In genomic region chr3:139935866-139936817, GRCh38 we compare ENCODE assay signal across 7 cellular contexts. TPM values are rescaled to one million over a fixed set of nuclear protein-coding genes. Genes with fewer than 3 reads are reported as not detected.
A peak's percentile ranks its signal among the peaks of the same experiment; 100 is the strongest.
DNase-seq lines count a peak whose midpoint lies in the region; ATAC-seq, FAIRE-seq and TF ChIP-seq lines count a peak whose summit lies in the region.

No MANE protein-coding gene starts in this region.

- H3K36me3 ChIP-seq in H7 (replicated peaks; ENCODE audit: control insufficient read depth, insufficient read depth, low read length) (no peaks in the 10 kb centered on the region), SK-N-MC (ENCODE audit: insufficient read depth, low read length) (peaks cover 15% of the 10 kb centered on the region), iPS-15b (ENCODE audit: control insufficient read depth, insufficient read depth, low read length) (no peaks in the 10 kb centered on the region), small intestine (ENCODE audit: control insufficient read depth in 2 of 2, insufficient read depth in 2 of 2, low read length in 2 of 2) (no peaks in the 10 kb centered on the region)

- H3K27ac Mint-ChIP-seq in activated T-cell treated with anti-CD3 and anti-CD28 coated beads, Interleukin-2, amount 50 U/mL, for 24 hours, result no peak overlapping the region

- H3K9me3 Mint-ChIP-seq in activated T-cell treated with anti-CD3 and anti-CD28 coated beads, Interleukin-2, amount 50 U/mL, for 24 hours, result no peaks in the 10 kb centered on the region

- H3K9ac ChIP-seq in SK-N-MC (ENCODE audit: insufficient read length) (peak overlapping the region; percentile 69), iPS-15b (ENCODE audit: low read depth, low read length) (no peak overlapping the region)

- H3K4me3 Mint-ChIP-seq in activated T-cell treated with anti-CD3 and anti-CD28 coated beads, Interleukin-2, amount 50 U/mL, for 24 hours, result no peak overlapping the region

- H3K4me1 ChIP-seq in iPS-15b (ENCODE audit: control insufficient read depth, insufficient read depth, low read length) (peaks cover 3% of the 10 kb centered on the region), small intestine (ENCODE audit: control insufficient read depth in 2 of 2, insufficient read depth in 1 of 2, low read depth in 1 of 2, low read length in 1 of 2) (no peaks in the 10 kb centered on the region)

- TF ChIP-seq POLR2A in H54 (IDR thresholded peaks at IDR 0.05; ENCODE audit: low read depth, low read length), result no peak

- FAIRE-seq in small intestine (lab: Jason Lieb, UNC), result no peak
- FAIRE-seq in H54 (lab: Jason Lieb, UNC), result no peak

- H3K36me3 Mint-ChIP-seq in activated T-cell treated with anti-CD3 and anti-CD28 coated beads, Interleukin-2, amount 50 U/mL, for 24 hours (ENCODE audit: low read depth), result no peaks in the 10 kb centered on the region

- peak overlapping the region; percentile 21; the same call in 1 of the 2 replicates for H3K27ac ChIP-seq in SK-N-MC
- H3K27ac ChIP-seq in small intestine (ENCODE audit: low read depth in 1 of 2, low read length in 1 of 2), result no peak overlapping the region

- H3K27me3 ChIP-seq in H7 (ENCODE audit: control insufficient read depth, insufficient read depth, low read length), result peaks cover 36% of the 10 kb centered on the region
- H3K27me3 ChIP-seq in iPS-15b (ENCODE audit: control insufficient read depth, insufficient read depth, low read length), result peaks cover 58% of the 10 kb centered on the region
- H3K27me3 ChIP-seq in small intestine (ENCODE audit: control insufficient read depth in 2 of 2, insufficient read depth in 2 of 2, low read length in 2 of 2), result peaks cover 12% of the 10 kb centered on the region in 2 donors

- ATAC-seq in HG02885 (IDR thresholded peaks at IDR 0.05; ENCODE audit: poor library complexity, unreplicated experiment), result no peak

- H3K9me3 ChIP-seq in SK-N-MC (ENCODE audit: low read depth, low read length), result no peaks in the 10 kb centered on the region
- no peaks in the 10 kb centered on the region for H3K9me3 ChIP-seq in iPS-15b (ENCODE audit: control insufficient read depth, insufficient read depth, low read length)
- H3K9me3 ChIP-seq in small intestine (ENCODE audit: control insufficient read depth, low read depth), result no peaks in the 10 kb centered on the region

- peak; percentile 75 for DNase-seq in H7
- no peak for DNase-seq in SK-N-MC (ENCODE audit: low read depth, low spot score)
- peak; percentile 32 for DNase-seq in small intestine
- DNase-seq in H54 (ENCODE audit: insufficient read length, low spot score), result no peak
- DNase-seq in activated T-cell treated with anti-CD3 and anti-CD28 coated beads, Interleukin-2, amount 50 U/mL, for 24 hours, result no peak

- peaks cover 70% of the 10 kb centered on the region for H3K27me3 Mint-ChIP-seq in activated T-cell treated with anti-CD3 and anti-CD28 coated beads, Interleukin-2, amount 50 U/mL, for 24 hours

- WGBS in small intestine, 3 donors, result 2 to 6% (median 2%) methylated on average over 42 of the region's 42 CpGs

- peaks cover 6% of the 10 kb centered on the region for H3K4me1 Mint-ChIP-seq in activated T-cell treated with anti-CD3 and anti-CD28 coated beads, Interleukin-2, amount 50 U/mL, for 24 hours (ENCODE audit: low read depth)

- H3K4me3 ChIP-seq in H7 (ENCODE audit: insufficient read depth, low read depth, low read length), result peak overlapping the region; percentile 61; the same call in 1 of the 2 replicates
- H3K4me3 ChIP-seq in SK-N-MC, result peak overlapping the region; percentile 95
- peak overlapping the region; percentile 57 for H3K4me3 ChIP-seq in iPS-15b (ENCODE audit: low read depth, low read length)
- peak overlapping the region in 1 of 2 donors; percentile 29 for H3K4me3 ChIP-seq in small intestine (ENCODE audit: low read depth in 1 of 2, low read length in 2 of 2)

RNA-seq across cellular contexts. Expression of gene CLSTN2, which starts 1.2 kb away (rescaled TPM):
- 0.10 and 0.15 TPM in 2 replicates for total RNA-seq in H7 (2014; rRNA removed; shearing (Covaris generic))
- 1 to 10 TPM in 1 of 3 donors, under 1 TPM in 1, not detected in 1; under 0.01 to 1.2 TPM for polyA plus RNA-seq in small intestine

Comparison
In these comparisons a context has a peak if more than half of its experiments do, and no peak if none do; other contexts are left out.
1. DNase-seq: peak in H7 (single experiment) and small intestine (single experiment); none in SK-N-MC (single experiment), H54 (single experiment) and activated T-cell treated with anti-CD3 and anti-CD28 coated beads, Interleukin-2, amount 50 U/mL, for 24 hours (single experiment).